17 cellular contexts compared by ENCODE assay signal in the genomic region with DNA sequence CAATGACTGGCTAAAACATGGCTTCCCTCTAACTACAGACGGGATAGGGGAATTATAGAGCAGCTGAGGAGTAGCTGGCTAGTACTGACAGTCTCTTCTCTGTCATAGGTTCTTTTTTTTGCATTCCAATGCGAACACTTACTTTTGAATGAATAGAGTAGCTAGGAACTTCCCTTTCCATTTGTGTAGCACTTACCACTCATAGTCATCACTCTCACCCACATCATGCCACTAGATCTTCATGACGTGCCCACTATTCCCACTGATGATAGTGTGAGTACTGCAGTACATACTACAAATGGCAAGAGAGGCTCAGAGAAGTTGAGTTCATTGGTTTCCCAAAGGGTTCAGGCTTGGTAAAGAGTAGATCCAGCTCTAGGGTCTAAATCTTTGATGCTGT.
A peak's percentile ranks its signal among the peaks of the same experiment; 100 is the strongest.
DNase-seq lines count a peak whose midpoint lies in the region; ATAC-seq and TF ChIP-seq lines count a peak whose summit lies in the region.
"Had no signal": no experiment of that assay in that cellular context is flagged by ENCODE, and none has a peak within 500 bp of the region (broad histone marks: within the 10 kb centered on the region; RNA-seq: fewer than 3 reads in every experiment).

No MANE protein-coding gene starts in this region.

- POLR2A ChIA-PET in PC-3 (lab: Charles Lee; ENCODE audit: unreplicated experiment): interaction anchor here (0.6 to 0.7 kb wide), 2 partner anchors 13 to 90 kb away, joined by 3 read pairs; no protein-coding TSS in a partner anchor

- peaks cover 5% of the 10 kb centered on the region; the same call in 1 of the 2 replicates for H3K79me2 ChIP-seq in PC-3 (ENCODE audit: low read length)

- CTCF ChIA-PET in PC-3 (lab: Charles Lee): no interaction called here

- no peaks in the 10 kb centered on the region for H3K27me3 ChIP-seq in PC-3 (ENCODE audit: low read length)
- H3K27me3 ChIP-seq: neural progenitor cell, right lobe of liver, stomach had no signal

- H3K4me1 ChIP-seq in PC-3 (ENCODE audit: insufficient read depth, low read length): peaks cover 65% of the 10 kb centered on the region

- H3K36me3 Mint-ChIP-seq in activated CD4-positive, alpha-beta T cell treated with anti-CD3 and anti-CD28 coated beads, Interleukin-2, amount 10 ng/mL, durations not matched to agents 24 days and 14 days (ENCODE audit: low read depth): peaks cover 76% of the 10 kb centered on the region
- peaks cover 6% of the 10 kb centered on the region for H3K36me3 Mint-ChIP-seq in chondrocyte (ENCODE audit: low read depth)
- no peaks in the 10 kb centered on the region for H3K36me3 Mint-ChIP-seq in stimulated activated memory B cell treated with anti-CD40 and anti-IgM and Interleukin-4, amounts not matched to agents 10 μg/mL and 1 μg/mL and 100 μg/mL, for 72 hours
- H3K36me3 Mint-ChIP-seq: neural progenitor cell had no signal

- no peaks in the 10 kb centered on the region for H3K9me3 Mint-ChIP-seq in activated CD4-positive, alpha-beta T cell treated with anti-CD3 and anti-CD28 coated beads, Interleukin-2, amount 10 ng/mL, durations not matched to agents 24 days and 14 days
- H3K9me3 Mint-ChIP-seq in chondrocyte (ENCODE audit: low read depth): peaks cover 3% of the 10 kb centered on the region
- no peaks in the 10 kb centered on the region for H3K9me3 Mint-ChIP-seq in stimulated activated memory B cell treated with anti-CD40 and anti-IgM and Interleukin-4, amounts not matched to agents 10 μg/mL and 1 μg/mL and 100 μg/mL, for 72 hours
- H3K9me3 Mint-ChIP-seq: neural progenitor cell had no signal

- H3K4me3 Mint-ChIP-seq in activated CD4-positive, alpha-beta T cell treated with anti-CD3 and anti-CD28 coated beads, Interleukin-2, amount 10 ng/mL, durations not matched to agents 24 days and 14 days: no peak overlapping the region
- no peak overlapping the region for H3K4me3 Mint-ChIP-seq in chondrocyte (ENCODE audit: unreplicated experiment)
- no peak overlapping the region for H3K4me3 Mint-ChIP-seq in stimulated activated memory B cell treated with anti-CD40 and anti-IgM and Interleukin-4, amounts not matched to agents 10 μg/mL and 1 μg/mL and 100 μg/mL, for 72 hours
- H3K4me3 Mint-ChIP-seq: neural progenitor cell had no signal

- H3K9ac ChIP-seq in PC-3 (ENCODE audit: low read length): no peak overlapping the region
- H3K9ac ChIP-seq: neural progenitor cell had no signal

- intact Hi-C loops in activated CD4-positive, alpha-beta T cell treated with anti-CD3 and anti-CD28 coated beads, Interleukin-2, amount 10 ng/mL, durations not matched to agents 24 days and 14 days (cut with micrococcal nuclease): no loop called here
- intact Hi-C loops in PC-3 (cut with micrococcal nuclease) (no loop called here), posterior cingulate gyrus (cut with DNase I) (no loop called here)

- TF ChIP-seq CTCF in PC-3 (conservative IDR thresholded peaks at IDR 0.05; ENCODE audit: low read depth, low read length): no peak
- TF ChIP-seq CTCF in chondrocyte (IDR thresholded peaks at IDR 0.05): no peak

- H2AFZ ChIP-seq in PC-3 (ENCODE audit: low read length): no peak overlapping the region
- H2AFZ ChIP-seq: neural progenitor cell had no signal

- ATAC-seq in PC-3: no peak
- ATAC-seq in stimulated activated memory B cell treated with anti-CD40 and anti-IgM and Interleukin-4, amounts not matched to agents 10 μg/mL and 1 μg/mL and 100 μg/mL, for 72 hours: no peak
- ATAC-seq: left ventricle myocardium superior, right lobe of liver had no signal

- no peak overlapping the region for H3K4me3 ChIP-seq in PC-3 (ENCODE audit: low read length)
- H3K4me3 ChIP-seq: coronary artery, neural progenitor cell, right lobe of liver, stomach had no signal

- no peaks in the 10 kb centered on the region for H3K27me3 Mint-ChIP-seq in activated CD4-positive, alpha-beta T cell treated with anti-CD3 and anti-CD28 coated beads, Interleukin-2, amount 10 ng/mL, durations not matched to agents 24 days and 14 days
- H3K27me3 Mint-ChIP-seq in chondrocyte (ENCODE audit: low read depth): no peaks in the 10 kb centered on the region
- H3K27me3 Mint-ChIP-seq in stimulated activated memory B cell treated with anti-CD40 and anti-IgM and Interleukin-4, amounts not matched to agents 10 μg/mL and 1 μg/mL and 100 μg/mL, for 72 hours: no peaks in the 10 kb centered on the region

- no TSS peak for BruUV-seq in PC-3 (replicated peaks; lab: Mats Ljungman, UMichigan)

- H3K36me3 ChIP-seq in PC-3 (ENCODE audit: low read depth, low read length): peaks cover 19% of the 10 kb centered on the region
- H3K36me3 ChIP-seq: neural progenitor cell, right lobe of liver had no signal

- no peaks in the 10 kb centered on the region for H3K9me3 ChIP-seq in PC-3 (ENCODE audit: low read length)
- H3K9me3 ChIP-seq: right lobe of liver, stomach had no signal

- peaks cover 60% of the 10 kb centered on the region for H3K4me1 Mint-ChIP-seq in activated CD4-positive, alpha-beta T cell treated with anti-CD3 and anti-CD28 coated beads, Interleukin-2, amount 10 ng/mL, durations not matched to agents 24 days and 14 days
- H3K4me1 Mint-ChIP-seq in chondrocyte (ENCODE audit: low read depth): peaks cover 88% of the 10 kb centered on the region
- peaks cover 53% of the 10 kb centered on the region for H3K4me1 Mint-ChIP-seq in stimulated activated memory B cell treated with anti-CD40 and anti-IgM and Interleukin-4, amounts not matched to agents 10 μg/mL and 1 μg/mL and 100 μg/mL, for 72 hours

- H3K9me2 ChIP-seq in PC-3 (replicated peaks; ENCODE audit: low read length): no peaks in the 10 kb centered on the region

- H3K4me2 ChIP-seq in PC-3 (ENCODE audit: low read length): no peak overlapping the region
- H3K4me2 ChIP-seq: neural progenitor cell had no signal

- peak overlapping the region; percentile 95 for H3K27ac ChIP-seq in PC-3 (ENCODE audit: low read length)
- H3K27ac ChIP-seq: neural progenitor cell had no signal

- no peaks in the 10 kb centered on the region for H4K20me1 ChIP-seq in PC-3 (ENCODE audit: low read length)

- H3K27ac Mint-ChIP-seq in activated CD4-positive, alpha-beta T cell treated with anti-CD3 and anti-CD28 coated beads, Interleukin-2, amount 10 ng/mL, durations not matched to agents 24 days and 14 days: peak overlapping the region; percentile 85
- H3K27ac Mint-ChIP-seq in chondrocyte (ENCODE audit: unreplicated experiment): peak overlapping the region; percentile 67
- H3K27ac Mint-ChIP-seq in stimulated activated memory B cell treated with anti-CD40 and anti-IgM and Interleukin-4, amounts not matched to agents 10 μg/mL and 1 μg/mL and 100 μg/mL, for 72 hours: peak overlapping the region; percentile 91
- H3K27ac Mint-ChIP-seq: neural progenitor cell had no signal

- H3F3A ChIP-seq in PC-3 (ENCODE audit: low read length, unreplicated experiment): peaks cover 14% of the 10 kb centered on the region

- DNase-seq in activated CD4-positive, alpha-beta T cell treated with anti-CD3 and anti-CD28 coated beads, Interleukin-2, amount 10 ng/mL, durations not matched to agents 24 days and 14 days: no peak
- DNase-seq in activated CD4-positive, alpha-beta T cell treated with anti-CD3 and anti-CD28 coated beads for 48 hours: no peak
- DNase-seq in PC-3: no peak
- no peak for DNase-seq in chondrocyte (ENCODE audit: low spot score)
- DNase-seq in effector CD8-positive, alpha-beta T cell (lab: John Stamatoyannopoulos, UW): no peak
- no peak for DNase-seq in posterior cingulate gyrus
- no peak for DNase-seq in NCI-H1417 treated with DMSO at 0.1 percent for 48 hours (lab: John Stamatoyannopoulos, UW)
- DNase-seq: amygdala, hypothalamus, left ventricle myocardium superior, NCI-H1048, NCI-H345, right lobe of liver, stomach had no signal
